Comparison of ENCODE assay signal across 20 cellular contexts in genomic region chr2:176936410-176936809, GRCh38.
"Had no signal": no experiment of that assay in that cellular context is flagged by ENCODE, and none has a peak within 500 bp of the region (broad histone marks: within the 10 kb centered on the region; RNA-seq: fewer than 3 reads in every experiment).

No MANE protein-coding gene starts in this region.

- H3K4me2 ChIP-seq: hepatocyte, neural progenitor cell, smooth muscle cell had no signal

- H3K9ac ChIP-seq: neural progenitor cell had no signal

- H3K4me3 ChIP-seq: dorsolateral prefrontal cortex, hepatocyte, left ventricle myocardium inferior, lower lobe of right lung, neural progenitor cell, ovary, smooth muscle cell, suprapubic skin, thyroid gland had no signal

- H2AFZ ChIP-seq: hepatocyte, neural progenitor cell had no signal

- DNase-seq: dorsolateral prefrontal cortex; effector CD8-positive, alpha-beta T cell; foreskin melanocyte; head of caudate nucleus; kidney; left cardiac atrium; left ventricle myocardium inferior; lower lobe of right lung; nucleus accumbens; ovary; right cardiac atrium; stimulated activated CD4-positive, alpha-beta T cell treated with anti-CD3 and anti-CD28 coated beads, Interleukin-2, amount 100 ng/mL, for 48 hours; stimulated activated naive CD4-positive, alpha-beta T cell treated with Interleukin-2 at 50 U/mL for 16 hours; thyroid gland had no signal

- H3K27me3 ChIP-seq: neural progenitor cell, ovary, suprapubic skin, thyroid gland had no signal

- H3K36me3 ChIP-seq: left ventricle myocardium inferior, lower lobe of right lung, neural progenitor cell, ovary, suprapubic skin, thyroid gland had no signal

- H3K4me1 ChIP-seq: left ventricle myocardium inferior, lower lobe of right lung, neural progenitor cell, suprapubic skin, thyroid gland had no signal

- FAIRE-seq: kidney, urothelium cell line had no signal

- ATAC-seq: left cardiac atrium; lower lobe of right lung; natural killer cell treated with Interleukin-12 subunit alpha and Interleukin-12 subunit beta and Interleukin-15 and Interleukin-18, amount 100 ng/mL, for 72 hours; right cardiac atrium had no signal

- H3K27ac ChIP-seq: dorsolateral prefrontal cortex, hepatocyte, left ventricle myocardium inferior, lower lobe of right lung, neural progenitor cell, ovary, suprapubic skin, thyroid gland had no signal

- H3K79me2 ChIP-seq: hepatocyte had no signal

- H3K9me3 ChIP-seq: left ventricle myocardium inferior, lower lobe of right lung, ovary, suprapubic skin, thyroid gland had no signal
